Comparison of ENCODE assay signal across 18 cellular contexts in the genomic region with DNA sequence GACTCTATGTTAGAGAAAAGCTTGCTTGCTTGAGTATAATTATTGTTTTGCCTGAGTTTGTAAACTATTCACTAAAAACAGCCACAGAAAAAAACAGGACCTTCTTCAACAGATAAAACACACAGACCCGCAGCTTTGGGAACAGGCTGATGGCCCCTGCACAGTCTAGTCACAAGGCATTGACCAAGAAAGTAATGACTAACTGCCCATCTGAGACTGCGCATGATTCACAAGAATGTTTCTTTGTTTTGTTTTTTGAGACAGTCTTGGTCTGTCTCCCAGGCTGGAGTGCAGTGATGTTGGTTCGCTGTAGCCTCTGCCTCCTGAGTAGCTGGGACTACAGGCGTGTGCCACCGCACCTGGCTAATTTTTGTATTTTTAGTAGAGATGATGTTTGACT. TPM values are rescaled to one million over a fixed set of nuclear protein-coding genes. Genes with fewer than 3 reads are reported as not detected.
DNase-seq lines count a peak whose midpoint lies in the region; ATAC-seq, FAIRE-seq and TF ChIP-seq lines count a peak whose summit lies in the region.
"Had no signal": no experiment of that assay in that cellular context is flagged by ENCODE, and none has a peak within 500 bp of the region (broad histone marks: within the 10 kb centered on the region; RNA-seq: fewer than 3 reads in every experiment).

No MANE protein-coding gene starts in this region.

- DNase-seq in CD4-positive, alpha-beta T cell = no peak
- DNase-seq in GM23248 (peak; percentile 27), foreskin melanocyte (peak; percentile 77), GF-D8 (lab: John Stamatoyannopoulos, UW) (no peak), urothelium cell line (ENCODE audit: low spot score) (no peak), PC-9 (no peak), upper lobe of right lung (no peak)
- DNase-seq in activated CD8-positive, alpha-beta T cell treated with anti-CD3 and anti-CD28 coated beads for 36 hours = no peak
- DNase-seq: aorta; effector memory CD8-positive, alpha-beta T cell; lower lobe of right lung; MM.1S; right cardiac atrium; SIG-M5; WERI-Rb-1 had no signal

- in situ Hi-C loops in GM23248 (cut with MboI) = loop anchor here (25.0 kb wide), 1 partner anchor 1852 kb away; no protein-coding TSS in a partner anchor

- H3F3A ChIP-seq in GM23248 (ENCODE audit: insufficient read depth) (peaks cover 20% of the 10 kb centered on the region; the same call in 1 of the 2 replicates), PC-9 (ENCODE audit: insufficient read depth, low read depth) (peaks cover 5% of the 10 kb centered on the region; the same call in 1 of the 2 replicates)

- no peaks in the 10 kb centered on the region for H3K9me2 ChIP-seq in GM23248 (ENCODE audit: insufficient read depth)
- H3K9me2 ChIP-seq in PC-9 (ENCODE audit: insufficient read depth) = no peaks in the 10 kb centered on the region; the same call in 1 of the 2 replicates

- intact Hi-C loops in CD4-positive, alpha-beta T cell (cut with DNase I, micrococcal nuclease) = no loop called here
- intact Hi-C loops in activated CD8-positive, alpha-beta T cell treated with anti-CD3 and anti-CD28 coated beads for 36 hours (cut with micrococcal nuclease) = no loop called here
- intact Hi-C loops in PC-9 (cut with micrococcal nuclease; ENCODE audit: unreplicated experiment) = no loop called here
- intact Hi-C loops in upper lobe of right lung (cut with DNase I) = no loop called here

- H3K9me3 Mint-ChIP-seq in CD4-positive, alpha-beta T cell = no peaks in the 10 kb centered on the region
- H3K9me3 Mint-ChIP-seq in activated CD8-positive, alpha-beta T cell treated with anti-CD3 and anti-CD28 coated beads for 36 hours = no peaks in the 10 kb centered on the region
- H3K9me3 Mint-ChIP-seq: effector memory CD8-positive, alpha-beta T cell had no signal

- H3K4me2 ChIP-seq in GM23248 (ENCODE audit: unreplicated experiment) (no peak overlapping the region), PC-9 (no peak overlapping the region)

- no TSS peak for BruUV-seq in PC-9 (replicated peaks; lab: Mats Ljungman, UMichigan)

- H3K4me3 Mint-ChIP-seq in CD4-positive, alpha-beta T cell = peak overlapping the region; percentile 78
- H3K4me3 Mint-ChIP-seq in activated CD8-positive, alpha-beta T cell treated with anti-CD3 and anti-CD28 coated beads for 36 hours = no peak overlapping the region
- H3K4me3 Mint-ChIP-seq: effector memory CD8-positive, alpha-beta T cell had no signal

- H3K36me3 Mint-ChIP-seq in CD4-positive, alpha-beta T cell (ENCODE audit: low read depth) = peaks cover 53% of the 10 kb centered on the region
- H3K36me3 Mint-ChIP-seq in activated CD8-positive, alpha-beta T cell treated with anti-CD3 and anti-CD28 coated beads for 36 hours (ENCODE audit: low read depth) = peaks cover 52% of the 10 kb centered on the region

- H4K20me1 ChIP-seq in GM23248 (ENCODE audit: insufficient read depth) (peaks cover 10% of the 10 kb centered on the region), PC-9 (ENCODE audit: insufficient read depth) (peaks cover 58% of the 10 kb centered on the region)

- ATAC-seq in CD4-positive, alpha-beta T cell (ENCODE audit: poor library complexity) = no peak
- no peak for ATAC-seq in activated CD8-positive, alpha-beta T cell treated with anti-CD3 and anti-CD28 coated beads for 36 hours
- no peak for ATAC-seq in upper lobe of right lung
- ATAC-seq: effector memory CD8-positive, alpha-beta T cell; lower lobe of right lung; right cardiac atrium had no signal

- H3K9ac ChIP-seq in GM23248 = no peak overlapping the region

- FAIRE-seq in urothelium cell line (lab: Jason Lieb, UNC) = no peak

- no peak overlapping the region for H3K4me3 ChIP-seq in GM23248
- no peak overlapping the region for H3K4me3 ChIP-seq in PC-9
- no peak overlapping the region for H3K4me3 ChIP-seq in upper lobe of right lung
- H3K4me3 ChIP-seq: lower lobe of right lung had no signal

- no peaks in the 10 kb centered on the region for H3K36me3 ChIP-seq in GM23248 (ENCODE audit: low read depth)
- no peaks in the 10 kb centered on the region for H3K36me3 ChIP-seq in PC-9 (ENCODE audit: low read depth)
- H3K36me3 ChIP-seq in upper lobe of right lung = no peaks in the 10 kb centered on the region

- WGBS in GM23248 (ENCODE audit: low coverage in 1 of 2, low lambda C conversion rate in 2 of 2, missing lambda C conversion rate in 2 of 2), 2 experiments = 74 to 75% methylated on average over 5 of the region's 5 CpGs

- H3K79me2 ChIP-seq in GM23248 (ENCODE audit: insufficient read depth) = peaks cover 83% of the 10 kb centered on the region
- peaks cover 54% of the 10 kb centered on the region for H3K79me2 ChIP-seq in PC-9 (ENCODE audit: low read depth)

- TF ChIP-seq CTCF in CD4-positive, alpha-beta T cell (IDR thresholded peaks at IDR 0.05) = no peak
- no peak for TF ChIP-seq CTCF in activated CD8-positive, alpha-beta T cell treated with anti-CD3 and anti-CD28 coated beads for 36 hours (IDR thresholded peaks at IDR 0.05)
- TF ChIP-seq CTCF in PC-9 (conservative IDR thresholded peaks at IDR 0.05) (no peak), upper lobe of right lung (IDR thresholded peaks at IDR 0.05) (no peak)

- no peaks in the 10 kb centered on the region for H3K9me3 ChIP-seq in CD4-positive, alpha-beta T cell (ENCODE audit: control insufficient read depth, low read length)
- H3K9me3 ChIP-seq in GM23248 (ENCODE audit: low read depth) (no peaks in the 10 kb centered on the region), PC-9 (ENCODE audit: insufficient read depth, low read depth) (no peaks in the 10 kb centered on the region), upper lobe of right lung (no peaks in the 10 kb centered on the region)
- H3K9me3 ChIP-seq: lower lobe of right lung had no signal

- H3K4me1 ChIP-seq in GM23248 (ENCODE audit: insufficient read depth) (peaks cover 22% of the 10 kb centered on the region), PC-9 (replicated peaks; ENCODE audit: insufficient read depth) (peaks cover 18% of the 10 kb centered on the region), upper lobe of right lung (peaks cover 25% of the 10 kb centered on the region)

- no peaks in the 10 kb centered on the region for H3K27me3 Mint-ChIP-seq in CD4-positive, alpha-beta T cell
- H3K27me3 Mint-ChIP-seq in activated CD8-positive, alpha-beta T cell treated with anti-CD3 and anti-CD28 coated beads for 36 hours = no peaks in the 10 kb centered on the region
- H3K27me3 Mint-ChIP-seq: effector memory CD8-positive, alpha-beta T cell had no signal

- H3K27ac ChIP-seq in CD4-positive, alpha-beta T cell (ENCODE audit: low read depth, low read length) = no peak overlapping the region
- H3K27ac ChIP-seq in GM23248 (no peak overlapping the region), PC-9 (no peak overlapping the region), upper lobe of right lung (no peak overlapping the region)
- H3K27ac ChIP-seq: lower lobe of right lung, WERI-Rb-1 had no signal

- peaks cover 63% of the 10 kb centered on the region for H3K4me1 Mint-ChIP-seq in CD4-positive, alpha-beta T cell (ENCODE audit: low read depth)
- peaks cover 51% of the 10 kb centered on the region for H3K4me1 Mint-ChIP-seq in activated CD8-positive, alpha-beta T cell treated with anti-CD3 and anti-CD28 coated beads for 36 hours (ENCODE audit: low read depth)

- H3K27ac Mint-ChIP-seq in CD4-positive, alpha-beta T cell = peak overlapping the region; percentile 18
- H3K27ac Mint-ChIP-seq in activated CD8-positive, alpha-beta T cell treated with anti-CD3 and anti-CD28 coated beads for 36 hours = peak overlapping the region; percentile 94

- CTCF ChIA-PET in CD4-positive, alpha-beta T cell (lab: Charles Lee) = interaction anchor here (1.1 kb wide), 1 partner anchor 16 kb away, joined by 3 read pairs; no protein-coding TSS in a partner anchor
- CTCF ChIA-PET in activated CD8-positive, alpha-beta T cell treated with anti-CD3 and anti-CD28 coated beads for 36 hours (lab: Charles Lee) = interaction anchor here (0.8 to 4.5 kb wide), 4 partner anchors 9 to 99 kb away, joined by 3 to 17 read pairs (median 8); no protein-coding TSS in a partner anchor
- CTCF ChIA-PET in PC-9 (lab: Charles Lee) = no interaction called here

- no peaks in the 10 kb centered on the region for H3K27me3 ChIP-seq in CD4-positive, alpha-beta T cell (ENCODE audit: control insufficient read depth, insufficient read depth, low read length)
- H3K27me3 ChIP-seq in GM23248 (replicated peaks; ENCODE audit: insufficient read depth) = no peaks in the 10 kb centered on the region
- H3K27me3 ChIP-seq in PC-9 (ENCODE audit: insufficient read depth, low read depth) = no peaks in the 10 kb centered on the region
- no peaks in the 10 kb centered on the region for H3K27me3 ChIP-seq in upper lobe of right lung

- POLR2A ChIA-PET in CD4-positive, alpha-beta T cell (lab: Charles Lee) = interaction anchor here (0.7 to 1.3 kb wide), 2 partner anchors 9 to 17 kb away, joined by 3 read pairs; no protein-coding TSS in a partner anchor
- POLR2A ChIA-PET in activated CD8-positive, alpha-beta T cell treated with anti-CD3 and anti-CD28 coated beads for 36 hours (lab: Charles Lee) = interaction anchor here (0.7 to 2.0 kb wide), 4 partner anchors 17 to 255 kb away, joined by 3 to 4 read pairs (median 3); no protein-coding TSS in a partner anchor
- POLR2A ChIA-PET in PC-9 (lab: Charles Lee; ENCODE audit: unreplicated experiment) = no interaction called here

- H2AFZ ChIP-seq in GM23248 (no peak overlapping the region), PC-9 (no peak overlapping the region)

RNA-seq across cellular contexts. Expression of a gene that starts 2.8 kb away (rescaled TPM):
- total RNA-seq in CD4-positive, alpha-beta T cell = 10 to 100 TPM in 1 of 2 experiments, 1 to 10 TPM in 1; 9.5 to 10.2 TPM
- 1.4 and 2.3 TPM in 2 replicates for total RNA-seq in GM23248 (2014; rRNA removed; shearing (Covaris generic))
- polyA plus RNA-seq in GM23248 (2016; fragmentation: Nextera tagmentation; extraction: Ambion mirVana) = 1.0 and 1.2 TPM in 2 replicates
- total RNA-seq in activated CD8-positive, alpha-beta T cell treated with anti-CD3 and anti-CD28 coated beads for 36 hours = 1 to 10 TPM; 3.7 to 4.0 TPM
- total RNA-seq in PC-9 (2021) (4.5 and 6.5 TPM in 2 replicates), upper lobe of right lung (4.9 TPM)

RNA-seq across cellular contexts. Expression of a gene that starts 43.7 kb away (rescaled TPM):
- total RNA-seq in CD4-positive, alpha-beta T cell = under 1 TPM; 0.64 to 0.82 TPM
- total RNA-seq in GM23248 (2014; rRNA removed; shearing (Covaris generic)) = not detected in 2 replicates
- polyA plus RNA-seq in GM23248 (2016; fragmentation: Nextera tagmentation; extraction: Ambion mirVana) = not detected in 2 replicates
- not detected for total RNA-seq in activated CD8-positive, alpha-beta T cell treated with anti-CD3 and anti-CD28 coated beads for 36 hours
- total RNA-seq in PC-9 (2021) = not detected in 2 replicates
- not detected for total RNA-seq in upper lobe of right lung
- total RNA-seq: aorta; chondrocyte; osteoblast; right cardiac atrium; T-helper 1 cell treated with Interleukin-12 subunit alpha and Interleukin-12 subunit beta and Interleukin-4 antibody, amounts not matched to agents 30 ng/mL and 1 ng/mL, for 36 hours had no signal
- polyA plus RNA-seq: right cardiac atrium had no signal

Comparison
In these comparisons a context has a peak if more than half of its experiments do, and no peak if none do; other contexts are left out.
1. DNase-seq: peak in GM23248 (single experiment) and foreskin melanocyte (single experiment); none in CD4-positive, alpha-beta T cell (0 of 10), activated CD8-positive, alpha-beta T cell treated with anti-CD3 and anti-CD28 coated beads for 36 hours (single experiment), GF-D8 (single experiment), urothelium cell line (single experiment), PC-9 (0 of 2) and upper lobe of right lung (single experiment).